In the genomic region with DNA sequence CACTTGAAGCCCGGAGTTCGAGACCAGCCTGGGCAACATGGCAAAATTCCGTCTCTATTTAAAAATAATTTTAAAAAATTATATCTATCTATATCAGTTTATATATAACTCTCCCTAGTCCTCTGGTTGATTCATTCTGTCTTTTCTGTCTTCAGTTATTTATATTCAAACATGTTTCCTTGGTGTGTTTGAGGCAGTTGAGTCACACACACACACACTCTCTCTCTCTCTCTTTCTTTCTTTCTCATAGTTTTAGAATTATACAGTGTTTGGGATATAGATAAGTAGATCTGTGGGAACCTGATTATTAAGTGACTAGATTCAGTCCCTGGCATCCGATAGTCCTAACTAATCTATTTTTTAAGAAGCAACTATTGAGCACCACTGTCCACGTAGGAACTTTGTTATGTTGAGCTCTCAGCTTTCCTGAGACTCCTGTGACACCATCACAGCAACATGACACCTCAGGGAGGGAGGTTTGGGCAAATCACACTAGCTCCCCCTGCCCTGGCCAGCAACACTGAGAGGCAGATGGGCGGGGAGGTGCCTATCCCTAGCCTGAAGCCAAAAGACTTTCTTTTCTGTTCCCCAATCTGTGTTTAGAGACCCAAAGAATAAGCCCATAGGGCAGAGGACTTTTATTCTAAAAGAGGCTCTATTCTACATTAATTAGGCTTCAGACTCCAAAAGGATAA, we compare ENCODE assay signal across 2 cellular contexts.
TF ChIP-seq lines count a peak whose summit lies in the region.

No MANE protein-coding gene starts in this region.

TF ChIP-seq in H1, 55 proteins besides CTCF, POLR2A, EP300 and RAD21:
- TF ChIP-seq CHD1 (IDR thresholded peaks at IDR 0.05; ENCODE audit: low read depth, low read length): no peak
- TF ChIP-seq JUN (IDR thresholded peaks at IDR 0.05; ENCODE audit: low read depth, low read length): no peak
- no peak for TF ChIP-seq NRF1 (IDR thresholded peaks at IDR 0.05; ENCODE audit: low read depth, low read length)
- no peak for TF ChIP-seq SUZ12 (IDR thresholded peaks at IDR 0.05; ENCODE audit: low read length)
- 0 out of 2 replicates have a peak, but pooled peaks have one; percentile 14 for TF ChIP-seq CREB1 (IDR thresholded peaks at IDR 0.05)
- TF ChIP-seq POLR2AphosphoS5 (IDR thresholded peaks at IDR 0.05; ENCODE audit: low read depth, low read length): peak; percentile 65; the same call in 1 of the 2 replicates
- TF ChIP-seq TCF12 (IDR thresholded peaks at IDR 0.05; ENCODE audit: low read depth, low read length): 0 out of 2 replicates have a peak, but pooled peaks have one; percentile 31
- no peak for TF ChIP-seq NANOG (IDR thresholded peaks at IDR 0.05; ENCODE audit: insufficient read depth, low read depth, low read length, poor library complexity, severe bottlenecking)

TF ChIP-seq in HEK293T, 16 proteins besides CTCF, POLR2A, EP300 and RAD21:
- TF ChIP-seq NFRKB (IDR thresholded peaks at IDR 0.05) (no peak), FOXM1 (IDR thresholded peaks at IDR 0.05; ENCODE audit: borderline replicate concordance) (no peak), L3MBTL2 (conservative IDR thresholded peaks at IDR 0.05) (no peak), HDGF (IDR thresholded peaks at IDR 0.05; ENCODE audit: borderline replicate concordance) (no peak), SUZ12 (IDR thresholded peaks at IDR 0.05) (no peak), FOXK2 (IDR thresholded peaks at IDR 0.05) (no peak), ELF4 (IDR thresholded peaks at IDR 0.05) (no peak), LEF1 (IDR thresholded peaks at IDR 0.05; ENCODE audit: borderline replicate concordance) (no peak), ARNT (IDR thresholded peaks at IDR 0.05) (no peak), BHLHE40 (IDR thresholded peaks at IDR 0.05; ENCODE audit: borderline replicate concordance) (no peak), CTBP1 (IDR thresholded peaks at IDR 0.05; ENCODE audit: borderline replicate concordance) (no peak), SP1 (IDR thresholded peaks at IDR 0.05) (no peak), TARDBP (IDR thresholded peaks at IDR 0.05) (no peak), ZNF384 (IDR thresholded peaks at IDR 0.05) (no peak), FOXA1 (IDR thresholded peaks at IDR 0.05) (no peak)
- TF ChIP-seq, protein P1, sequence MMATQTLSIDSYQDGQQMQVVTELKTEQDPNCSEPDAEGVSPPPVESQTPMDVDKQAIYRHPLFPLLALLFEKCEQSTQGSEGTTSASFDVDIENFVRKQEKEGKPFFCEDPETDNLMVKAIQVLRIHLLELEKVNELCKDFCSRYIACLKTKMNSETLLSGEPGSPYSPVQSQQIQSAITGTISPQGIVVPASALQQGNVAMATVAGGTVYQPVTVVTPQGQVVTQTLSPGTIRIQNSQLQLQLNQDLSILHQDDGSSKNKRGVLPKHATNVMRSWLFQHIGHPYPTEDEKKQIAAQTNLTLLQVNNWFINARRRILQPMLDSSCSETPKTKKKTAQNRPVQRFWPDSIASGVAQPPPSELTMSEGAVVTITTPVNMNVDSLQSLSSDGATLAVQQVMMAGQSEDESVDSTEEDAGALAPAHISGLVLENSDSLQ (IDR thresholded peaks at IDR 0.05): no peak
TF ChIP-seq in HEK293T: peak in this region for 0.
